Comparison of ENCODE assay signal across 17 cellular contexts in the genomic region with DNA sequence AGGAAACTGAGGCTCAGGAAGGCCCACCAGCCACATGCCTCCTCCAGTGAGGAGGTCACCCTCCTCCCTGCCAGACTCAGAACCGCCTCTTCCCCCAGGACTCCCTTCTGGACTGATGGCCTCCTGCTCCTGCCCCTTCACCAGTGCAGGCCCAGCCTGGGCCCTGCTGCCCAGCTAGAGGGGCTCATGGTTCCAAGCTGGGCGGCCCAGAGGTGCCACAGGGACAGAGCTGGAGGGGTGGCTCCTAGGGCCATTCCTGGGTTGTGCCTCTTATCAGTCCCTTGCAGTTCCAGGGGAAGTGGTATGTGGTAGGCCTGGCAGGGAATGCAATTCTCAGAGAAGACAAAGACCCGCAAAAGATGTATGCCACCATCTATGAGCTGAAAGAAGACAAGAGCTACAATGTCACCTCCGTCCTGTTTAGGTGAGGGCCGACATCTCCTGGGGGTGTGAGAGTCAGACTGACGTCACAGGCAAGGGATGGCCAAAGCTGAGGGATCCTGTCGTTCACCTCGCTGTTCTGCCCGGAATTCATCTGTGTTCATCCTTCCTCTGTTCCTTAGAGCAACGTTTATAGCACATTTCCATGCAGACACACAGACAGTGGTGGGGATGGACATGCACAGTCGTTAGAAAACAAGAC. TPM values are rescaled to one million over a fixed set of nuclear protein-coding genes. Genes with fewer than 3 reads are reported as not detected.
DNase-seq lines count a peak whose midpoint lies in the region; ATAC-seq, FAIRE-seq and TF ChIP-seq lines count a peak whose summit lies in the region.
"Had no signal": no experiment of that assay in that cellular context is flagged by ENCODE, and none has a peak within 500 bp of the region (broad histone marks: within the 10 kb centered on the region; RNA-seq: fewer than 3 reads in every experiment).

No MANE protein-coding gene starts in this region.

- TF ChIP-seq POLR2A in K562 (conservative IDR thresholded peaks at IDR 0.05): no peak
- no peak for TF ChIP-seq POLR2A in transverse colon (IDR thresholded peaks at IDR 0.05)

- peak overlapping the region; percentile 94 for H2AFZ ChIP-seq in K562 (ENCODE audit: low read depth, low read length)

- no peaks in the 10 kb centered on the region for H3K36me3 Mint-ChIP-seq in T-helper 2 cell treated with Interferon-gamma antibody and Interleukin-4, amounts not matched to agents 5 μg/mL and 100 μg/mL, for 36 hours (ENCODE audit: low read depth)
- H3K36me3 Mint-ChIP-seq in activated T-helper 1 cell treated with anti-CD3 and anti-CD28 coated beads, Interleukin-12 subunit alpha, Interleukin-12 subunit beta, Interleukin-2, Interleukin-4 antibody, amounts not matched to agents 30 ng/mL and 10 ng/mL and 1 ng/mL, durations not matched to agents 14 hours and 24 hours and 36 hours (ENCODE audit: low read depth): no peaks in the 10 kb centered on the region

- H3K27ac ChIP-seq in K562 (ENCODE audit: extremely low read depth, low read depth, low read length) (peak overlapping the region; percentile 9; the same call in 1 of the 3 replicates), transverse colon (peak overlapping the region; percentile 75 to 85 (median 78))
- H3K27ac ChIP-seq: 22Rv1, C4-2B, KMS-11 had no signal

- H3K9me3 Mint-ChIP-seq in T-helper 2 cell treated with Interferon-gamma antibody and Interleukin-4, amounts not matched to agents 5 μg/mL and 100 μg/mL, for 36 hours: no peaks in the 10 kb centered on the region
- no peaks in the 10 kb centered on the region for H3K9me3 Mint-ChIP-seq in activated T-helper 1 cell treated with anti-CD3 and anti-CD28 coated beads, Interleukin-12 subunit alpha, Interleukin-12 subunit beta, Interleukin-2, Interleukin-4 antibody, amounts not matched to agents 30 ng/mL and 10 ng/mL and 1 ng/mL, durations not matched to agents 14 hours and 24 hours and 36 hours

- peak overlapping the region; percentile 10 to 82 for H3K9ac ChIP-seq in K562 (ENCODE audit: insufficient read depth in 1 of 2, low read depth in 2 of 2, low read length in 2 of 2)
- H3K9ac ChIP-seq: KMS-11 had no signal

- no peak for FAIRE-seq in K562 (lab: Jason Lieb, UNC)
- FAIRE-seq: islet of Langerhans had no signal

- no peak for TF ChIP-seq EP300 in K562 (IDR thresholded peaks at IDR 0.05; ENCODE audit: low read length)
- TF ChIP-seq EP300 in transverse colon (IDR thresholded peaks at IDR 0.05; ENCODE audit: low read depth): no peak

- no peak overlapping the region for H3K4me3 ChIP-seq in K562
- H3K4me3 ChIP-seq in transverse colon: no peak overlapping the region

- peaks cover 8% of the 10 kb centered on the region for H3K9me1 ChIP-seq in K562 (ENCODE audit: control insufficient read depth, insufficient read depth, low read length)

- POLR2A ChIA-PET in K562 (lab: Yijun Ruan, JAX): interaction anchor here (0.6 to 3.6 kb wide), 7 partner anchors 11 to 72 kb away, joined by 3 to 37 read pairs (median 4); a partner anchor contains a TSS

- H3K79me2 ChIP-seq in K562 (ENCODE audit: control insufficient read depth, insufficient read depth, low read length): no peaks in the 10 kb centered on the region

- no peak for DNase-seq in T-helper 2 cell treated with Interferon-gamma antibody and Interleukin-4, amounts not matched to agents 5 μg/mL and 100 μg/mL, for 36 hours (ENCODE audit: low spot score)
- DNase-seq in T-helper 2 cell (no peak), K562 (ENCODE audit: extremely low read depth in 1 of 4, low spot score in 3 of 4) (peak; percentile 34 to 57 (median 48)), islet precursor cell (peak; percentile 43), transverse colon (no peak)
- DNase-seq in activated T-helper 1 cell treated with anti-CD3 and anti-CD28 coated beads, Interleukin-12 subunit alpha, Interleukin-12 subunit beta, Interleukin-2, Interleukin-4 antibody, amounts not matched to agents 30 ng/mL and 10 ng/mL and 1 ng/mL, durations not matched to agents 14 hours and 24 hours and 36 hours (ENCODE audit: low spot score): no peak
- DNase-seq: DND-41; NCI-H146; NCI-H345; stimulated activated CD4-positive, alpha-beta T cell treated with anti-CD3 and anti-CD28 coated beads, Interleukin-12 subunit alpha, Interleukin-12 subunit beta, amount 100 ng/mL, for 4 hours had no signal

- no peak for TF ChIP-seq CTCF in K562 (IDR thresholded peaks at IDR 0.05 in 2 of 3, conservative IDR thresholded peaks at IDR 0.05 in 1 of 3; ENCODE audit: insufficient read depth in 2 of 3, low read depth in 1 of 3, low read length in 3 of 3)
- no peak for TF ChIP-seq CTCF in transverse colon (IDR thresholded peaks at IDR 0.05)

- CTCF ChIA-PET in K562 (lab: Yijun Ruan, JAX; ENCODE audit: low intra/inter-chr PET ratio): no interaction called here

- intact Hi-C loops in K562 (cut with micrococcal nuclease): no loop called here
- intact Hi-C loops in transverse colon (cut with DNase I; ENCODE audit: low total_unique reads): no loop called here
- intact Hi-C loops in activated T-helper 1 cell treated with anti-CD3 and anti-CD28 coated beads, Interleukin-12 subunit alpha, Interleukin-12 subunit beta, Interleukin-2, Interleukin-4 antibody, amounts not matched to agents 30 ng/mL and 10 ng/mL and 1 ng/mL, durations not matched to agents 14 hours and 24 hours and 36 hours (cut with micrococcal nuclease): no loop called here

- H3K27ac Mint-ChIP-seq in T-helper 2 cell treated with Interferon-gamma antibody and Interleukin-4, amounts not matched to agents 5 μg/mL and 100 μg/mL, for 36 hours: peak overlapping the region; percentile 15
- H3K27ac Mint-ChIP-seq in activated T-helper 1 cell treated with anti-CD3 and anti-CD28 coated beads, Interleukin-12 subunit alpha, Interleukin-12 subunit beta, Interleukin-2, Interleukin-4 antibody, amounts not matched to agents 30 ng/mL and 10 ng/mL and 1 ng/mL, durations not matched to agents 14 hours and 24 hours and 36 hours: no peak overlapping the region

- H4K20me1 ChIP-seq in K562 (replicated peaks; ENCODE audit: control insufficient read depth, insufficient read depth, low read length): no peaks in the 10 kb centered on the region

- no peak for TF ChIP-seq RAD21 in K562 (CRISPR knock-in tag; conservative IDR thresholded peaks at IDR 0.05 in 1 of 2, IDR thresholded peaks at IDR 0.05 in 1 of 2)

- H3K4me1 Mint-ChIP-seq in T-helper 2 cell treated with Interferon-gamma antibody and Interleukin-4, amounts not matched to agents 5 μg/mL and 100 μg/mL, for 36 hours (ENCODE audit: low read depth): no peaks in the 10 kb centered on the region
- no peaks in the 10 kb centered on the region for H3K4me1 Mint-ChIP-seq in activated T-helper 1 cell treated with anti-CD3 and anti-CD28 coated beads, Interleukin-12 subunit alpha, Interleukin-12 subunit beta, Interleukin-2, Interleukin-4 antibody, amounts not matched to agents 30 ng/mL and 10 ng/mL and 1 ng/mL, durations not matched to agents 14 hours and 24 hours and 36 hours (ENCODE audit: low read depth)

- BruUV-seq in K562 (replicated peaks; lab: Mats Ljungman, UMichigan): no TSS peak

- ATAC-seq in K562 (peak; percentile 2; the same call in 2 of the 3 replicates), HG03442 (IDR thresholded peaks at IDR 0.05; ENCODE audit: unreplicated experiment) (no peak), HG03439 (IDR thresholded peaks at IDR 0.05; ENCODE audit: unreplicated experiment) (no peak)
- ATAC-seq: activated CD4-positive, CD25-positive, alpha-beta regulatory T cell treated with anti-CD3 and anti-CD28 coated beads, Interleukin-2, amount 50 U/mL, for 24 hours had no signal

- no peak overlapping the region for H3K4me3 Mint-ChIP-seq in T-helper 2 cell treated with Interferon-gamma antibody and Interleukin-4, amounts not matched to agents 5 μg/mL and 100 μg/mL, for 36 hours
- no peak overlapping the region for H3K4me3 Mint-ChIP-seq in activated T-helper 1 cell treated with anti-CD3 and anti-CD28 coated beads, Interleukin-12 subunit alpha, Interleukin-12 subunit beta, Interleukin-2, Interleukin-4 antibody, amounts not matched to agents 30 ng/mL and 10 ng/mL and 1 ng/mL, durations not matched to agents 14 hours and 24 hours and 36 hours

- peaks cover 17 to 72% of the 10 kb centered on the region in 2 experiments for H3K4me1 ChIP-seq in K562 (replicated peaks in 1 of 2; ENCODE audit: control insufficient read depth in 2 of 2, insufficient read depth in 2 of 2, low read length in 2 of 2)
- peaks cover 10 to 19% (median 17%) of the 10 kb centered on the region in 4 donors for H3K4me1 ChIP-seq in transverse colon

- H3K27me3 ChIP-seq in K562 (ENCODE audit: control insufficient read depth in 2 of 2, insufficient read depth in 2 of 2, low read length in 2 of 2) (no peaks in the 10 kb centered on the region), transverse colon (no peaks in the 10 kb centered on the region)

- H3K9me3 ChIP-seq in K562 (replicated peaks; ENCODE audit: control insufficient read depth, insufficient read depth, low read depth, low read length) (no peaks in the 10 kb centered on the region), transverse colon (no peaks in the 10 kb centered on the region)

- no peaks in the 10 kb centered on the region for H3K27me3 Mint-ChIP-seq in T-helper 2 cell treated with Interferon-gamma antibody and Interleukin-4, amounts not matched to agents 5 μg/mL and 100 μg/mL, for 36 hours (ENCODE audit: low read depth)
- no peaks in the 10 kb centered on the region for H3K27me3 Mint-ChIP-seq in activated T-helper 1 cell treated with anti-CD3 and anti-CD28 coated beads, Interleukin-12 subunit alpha, Interleukin-12 subunit beta, Interleukin-2, Interleukin-4 antibody, amounts not matched to agents 30 ng/mL and 10 ng/mL and 1 ng/mL, durations not matched to agents 14 hours and 24 hours and 36 hours (ENCODE audit: insufficient read depth)

- peak overlapping the region; percentile 61 for H3K4me2 ChIP-seq in K562 (ENCODE audit: insufficient read depth, low read length)
- H3K4me2 ChIP-seq: KMS-11 had no signal

- in situ Hi-C loops in K562 (cut with MboI) (no loop called here), transverse colon (cut with MboI; ENCODE audit: low pct_ligation_motif_present in 1 of 4, low pct_unique_long_range_greater_than_20kb in 1 of 4, low sequenced_read_pairs in 3 of 4) (loop anchor here in 1 of 4 donors (25.0 kb wide), 1 partner anchor 113 kb away; no protein-coding TSS in a partner anchor)

- 41% methylated on average over 11 of the region's 11 CpGs for WGBS in K562 (ENCODE audit: insufficient coverage, low coverage, missing lambda C conversion rate)
- 69 to 72% methylated on average over 5 to 11 of the region's 11 CpGs for WGBS in transverse colon (ENCODE audit: low coverage in 1 of 2), 2 donors

- H3K36me3 ChIP-seq in K562 (ENCODE audit: control insufficient read depth, insufficient read depth, low read length) (no peaks in the 10 kb centered on the region), transverse colon (no peaks in the 10 kb centered on the region)

RNA-seq across cellular contexts. Expression of a gene that starts 0.8 kb away (rescaled TPM):
- 0.58 and 2.0 TPM in 2 replicates for total RNA-seq in K562 (2011; cell fraction: chromatin; rRNA removed; ENCODE audit: low replicate concordance)
- 1.1 and 1.3 TPM in 2 replicates for total RNA-seq in K562 (2011; cell fraction: nucleolus; rRNA removed)
- 1.7 TPM in 1 of 2 replicates, not detected in the other for total RNA-seq in K562 (2011; cell fraction: nucleoplasm; rRNA removed)
- total RNA-seq in K562 (2014; rRNA removed): 0.20 and 0.54 TPM in 2 replicates
- 0.47 TPM in 1 of 2 replicates, not detected in the other for total RNA-seq in K562 (2014; rRNA removed; fragmentation: Illumina TruSeq; extraction: Trizol)
- not detected in 2 replicates for total RNA-seq in K562 (2015; rRNA removed; fragmentation: Illumina TruSeq; extraction: Trizol)
- 0.40 and 0.72 TPM in 2 replicates for total RNA-seq in K562 (2021)
- polyA plus RNA-seq in K562 (2011; rRNA removed): 0.60 and 1.2 TPM in 2 replicates
- polyA plus RNA-seq in K562 (2011; cell fraction: cytosol; rRNA removed): 0.40 and 0.69 TPM in 2 replicates
- polyA plus RNA-seq in K562 (2011; cell fraction: nucleus; rRNA removed): 3.3 and 4.8 TPM in 2 replicates
- 0.16 and 0.37 TPM in 2 replicates for polyA plus RNA-seq in K562 (2012)
- polyA plus RNA-seq in K562 (2014; fragmentation: Illumina TruSeq; extraction: Trizol): 0.22 and 1.0 TPM in 2 replicates
- under 1 TPM; 0.10 to 0.11 TPM for polyA plus RNA-seq in K562 (2014; fragmentation: Nextera tagmentation; extraction: Ambion mirVana)
- polyA plus RNA-seq in K562 (2014; rRNA removed): 0.21 and 0.65 TPM in 2 replicates
- 1.2 and 1.4 TPM in 2 replicates for polyA minus RNA-seq in K562 (2011; rRNA and poly(A)+ RNA removed)
- not detected in 2 replicates for polyA minus RNA-seq in K562 (2011; cell fraction: cytosol; rRNA and poly(A)+ RNA removed)
- not detected in 2 replicates for polyA minus RNA-seq in K562 (2011; cell fraction: nucleus; rRNA and poly(A)+ RNA removed)
- total RNA-seq in transverse colon: 100 to 1,000 TPM in 1 of 4 donors, 10 to 100 TPM in 2, 1 to 10 TPM in 1; 8.6 to 115 (median 37.3) TPM
- total RNA-seq in activated T-helper 1 cell treated with anti-CD3 and anti-CD28 coated beads, Interleukin-12 subunit alpha, Interleukin-12 subunit beta, Interleukin-2, Interleukin-4 antibody, amounts not matched to agents 30 ng/mL and 10 ng/mL and 1 ng/mL, durations not matched to agents 14 hours and 24 hours and 36 hours: not detected in 2 replicates

RNA-seq across cellular contexts. Expression of a gene that starts 10.0 kb away (rescaled TPM):
- 24.5 and 53.9 TPM in 2 replicates for total RNA-seq in K562 (2011; cell fraction: chromatin; rRNA removed; ENCODE audit: low replicate concordance)
- 72.0 and 78.0 TPM in 2 replicates for total RNA-seq in K562 (2011; cell fraction: nucleolus; rRNA removed)
- 65.8 and 106 TPM in 2 replicates for total RNA-seq in K562 (2011; cell fraction: nucleoplasm; rRNA removed)
- total RNA-seq in K562 (2014; rRNA removed): 331 and 433 TPM in 2 replicates
- 11.5 and 11.9 TPM in 2 replicates for total RNA-seq in K562 (2014; rRNA removed; fragmentation: Illumina TruSeq; extraction: Trizol)
- 109 and 123 TPM in 2 replicates for total RNA-seq in K562 (2015; rRNA removed; fragmentation: Illumina TruSeq; extraction: Trizol)
- total RNA-seq in K562 (2021): 172 and 177 TPM in 2 replicates
- 87.1 and 125 TPM in 2 replicates for polyA plus RNA-seq in K562 (2011; rRNA removed)
- 256 and 738 TPM in 2 replicates for polyA plus RNA-seq in K562 (2011; cell fraction: cytosol; rRNA removed)
- 139 and 249 TPM in 2 replicates for polyA plus RNA-seq in K562 (2011; cell fraction: nucleus; rRNA removed)
- polyA plus RNA-seq in K562 (2012): 180 and 393 TPM in 2 replicates
- 30.1 and 181 TPM in 2 replicates for polyA plus RNA-seq in K562 (2014; fragmentation: Illumina TruSeq; extraction: Trizol)
- polyA plus RNA-seq in K562 (2014; fragmentation: Nextera tagmentation; extraction: Ambion mirVana): 10 to 100 TPM in 1 of 2 experiments, 1 to 10 TPM in 1; 4.2 to 13.7 TPM
- polyA plus RNA-seq in K562 (2014; rRNA removed): 191 and 213 TPM in 2 replicates
- polyA minus RNA-seq in K562 (2011; rRNA and poly(A)+ RNA removed): 19.8 and 21.1 TPM in 2 replicates
- polyA minus RNA-seq in K562 (2011; cell fraction: cytosol; rRNA and poly(A)+ RNA removed): 74.5 and 112 TPM in 2 replicates
- polyA minus RNA-seq in K562 (2011; cell fraction: nucleus; rRNA and poly(A)+ RNA removed): 29.6 and 47.0 TPM in 2 replicates
- 100 to 1,000 TPM in 3 of 4 donors, 10 to 100 TPM in 1; 97.3 to 178 (median 149) TPM for total RNA-seq in transverse colon
- total RNA-seq in activated T-helper 1 cell treated with anti-CD3 and anti-CD28 coated beads, Interleukin-12 subunit alpha, Interleukin-12 subunit beta, Interleukin-2, Interleukin-4 antibody, amounts not matched to agents 30 ng/mL and 10 ng/mL and 1 ng/mL, durations not matched to agents 14 hours and 24 hours and 36 hours: 97.3 and 106 TPM in 2 replicates

RNA-seq across cellular contexts. Expression of a gene that starts 22.5 kb away (rescaled TPM):
- 91.2 and 285 TPM in 2 replicates for total RNA-seq in K562 (2011; cell fraction: chromatin; rRNA removed; ENCODE audit: low replicate concordance)
- total RNA-seq in K562 (2011; cell fraction: nucleolus; rRNA removed): 223 and 287 TPM in 2 replicates
- total RNA-seq in K562 (2011; cell fraction: nucleoplasm; rRNA removed): 132 and 134 TPM in 2 replicates
- total RNA-seq in K562 (2014; rRNA removed): 196 and 257 TPM in 2 replicates
- 34.3 and 50.3 TPM in 2 replicates for total RNA-seq in K562 (2014; rRNA removed; fragmentation: Illumina TruSeq; extraction: Trizol)
- total RNA-seq in K562 (2015; rRNA removed; fragmentation: Illumina TruSeq; extraction: Trizol): 98.9 and 102 TPM in 2 replicates
- total RNA-seq in K562 (2021): 135 and 137 TPM in 2 replicates
- 90.1 and 106 TPM in 2 replicates for polyA plus RNA-seq in K562 (2011; rRNA removed)
- 92.2 and 177 TPM in 2 replicates for polyA plus RNA-seq in K562 (2011; cell fraction: cytosol; rRNA removed)
- 244 and 370 TPM in 2 replicates for polyA plus RNA-seq in K562 (2011; cell fraction: nucleus; rRNA removed)
- 94.0 and 96.2 TPM in 2 replicates for polyA plus RNA-seq in K562 (2012)
- 89.2 and 128 TPM in 2 replicates for polyA plus RNA-seq in K562 (2014; fragmentation: Illumina TruSeq; extraction: Trizol)
- 1 to 10 TPM; 2.4 to 6.2 TPM for polyA plus RNA-seq in K562 (2014; fragmentation: Nextera tagmentation; extraction: Ambion mirVana)
- 128 and 149 TPM in 2 replicates for polyA plus RNA-seq in K562 (2014; rRNA removed)
- polyA minus RNA-seq in K562 (2011; rRNA and poly(A)+ RNA removed): 49.5 and 74.8 TPM in 2 replicates
- polyA minus RNA-seq in K562 (2011; cell fraction: cytosol; rRNA and poly(A)+ RNA removed): 57.2 and 75.5 TPM in 2 replicates
- 73.1 and 77.3 TPM in 2 replicates for polyA minus RNA-seq in K562 (2011; cell fraction: nucleus; rRNA and poly(A)+ RNA removed)
- 100 to 1,000 TPM; 109 to 434 (median 164) TPM for total RNA-seq in transverse colon
- 87.7 and 89.2 TPM in 2 replicates for total RNA-seq in activated T-helper 1 cell treated with anti-CD3 and anti-CD28 coated beads, Interleukin-12 subunit alpha, Interleukin-12 subunit beta, Interleukin-2, Interleukin-4 antibody, amounts not matched to agents 30 ng/mL and 10 ng/mL and 1 ng/mL, durations not matched to agents 14 hours and 24 hours and 36 hours

RNA-seq across cellular contexts. Expression of a gene that starts 41.3 kb away (rescaled TPM):
- total RNA-seq in K562 (2011; cell fraction: chromatin; rRNA removed; ENCODE audit: low replicate concordance): 263 and 434 TPM in 2 replicates
- total RNA-seq in K562 (2011; cell fraction: nucleolus; rRNA removed): 204 and 208 TPM in 2 replicates
- total RNA-seq in K562 (2011; cell fraction: nucleoplasm; rRNA removed): 222 and 230 TPM in 2 replicates
- 127 and 164 TPM in 2 replicates for total RNA-seq in K562 (2014; rRNA removed)
- total RNA-seq in K562 (2014; rRNA removed; fragmentation: Illumina TruSeq; extraction: Trizol): 55.4 and 57.1 TPM in 2 replicates
- 83.7 and 87.8 TPM in 2 replicates for total RNA-seq in K562 (2015; rRNA removed; fragmentation: Illumina TruSeq; extraction: Trizol)
- total RNA-seq in K562 (2021): 329 and 330 TPM in 2 replicates
- polyA plus RNA-seq in K562 (2011; rRNA removed): 82.1 and 168 TPM in 2 replicates
- 139 and 188 TPM in 2 replicates for polyA plus RNA-seq in K562 (2011; cell fraction: cytosol; rRNA removed)
- 284 and 400 TPM in 2 replicates for polyA plus RNA-seq in K562 (2011; cell fraction: nucleus; rRNA removed)
- polyA plus RNA-seq in K562 (2012): 220 and 374 TPM in 2 replicates
- polyA plus RNA-seq in K562 (2014; fragmentation: Illumina TruSeq; extraction: Trizol): 244 and 291 TPM in 2 replicates
- polyA plus RNA-seq in K562 (2014; fragmentation: Nextera tagmentation; extraction: Ambion mirVana): 10 to 100 TPM in 1 of 2 experiments, 1 to 10 TPM in 1; 6.6 to 12.6 TPM
- polyA plus RNA-seq in K562 (2014; rRNA removed): 161 and 175 TPM in 2 replicates
- 76.1 and 76.4 TPM in 2 replicates for polyA minus RNA-seq in K562 (2011; rRNA and poly(A)+ RNA removed)
- 115 and 157 TPM in 2 replicates for polyA minus RNA-seq in K562 (2011; cell fraction: cytosol; rRNA and poly(A)+ RNA removed)
- polyA minus RNA-seq in K562 (2011; cell fraction: nucleus; rRNA and poly(A)+ RNA removed): 42.3 and 58.8 TPM in 2 replicates
- 100 to 1,000 TPM in 1 of 4 donors, 10 to 100 TPM in 3; 59.9 to 211 (median 73.0) TPM for total RNA-seq in transverse colon
- total RNA-seq in activated T-helper 1 cell treated with anti-CD3 and anti-CD28 coated beads, Interleukin-12 subunit alpha, Interleukin-12 subunit beta, Interleukin-2, Interleukin-4 antibody, amounts not matched to agents 30 ng/mL and 10 ng/mL and 1 ng/mL, durations not matched to agents 14 hours and 24 hours and 36 hours: 154 and 158 TPM in 2 replicates

RNA-seq across cellular contexts. Expression of a gene that starts 53.1 kb away (rescaled TPM):
- total RNA-seq in K562 (2011; cell fraction: chromatin; rRNA removed; ENCODE audit: low replicate concordance): 88.0 and 181 TPM in 2 replicates
- 88.4 and 99.1 TPM in 2 replicates for total RNA-seq in K562 (2011; cell fraction: nucleolus; rRNA removed)
- total RNA-seq in K562 (2011; cell fraction: nucleoplasm; rRNA removed): 92.3 and 124 TPM in 2 replicates
- 6.6 and 7.9 TPM in 2 replicates for total RNA-seq in K562 (2014; rRNA removed)
- total RNA-seq in K562 (2014; rRNA removed; fragmentation: Illumina TruSeq; extraction: Trizol): 4.5 and 5.2 TPM in 2 replicates
- total RNA-seq in K562 (2015; rRNA removed; fragmentation: Illumina TruSeq; extraction: Trizol): 8.4 and 9.1 TPM in 2 replicates
- 20.7 and 23.1 TPM in 2 replicates for total RNA-seq in K562 (2021)
- polyA plus RNA-seq in K562 (2011; rRNA removed): 9.5 and 33.1 TPM in 2 replicates
- polyA plus RNA-seq in K562 (2011; cell fraction: cytosol; rRNA removed): 7.7 and 11.1 TPM in 2 replicates
- polyA plus RNA-seq in K562 (2011; cell fraction: nucleus; rRNA removed): 108 and 126 TPM in 2 replicates
- 15.9 and 25.7 TPM in 2 replicates for polyA plus RNA-seq in K562 (2012)
- polyA plus RNA-seq in K562 (2014; fragmentation: Illumina TruSeq; extraction: Trizol): 10.0 and 15.5 TPM in 2 replicates
- polyA plus RNA-seq in K562 (2014; fragmentation: Nextera tagmentation; extraction: Ambion mirVana): under 1 TPM; 0.39 to 0.58 TPM
- polyA plus RNA-seq in K562 (2014; rRNA removed): 17.6 TPM in 2 replicates
- polyA minus RNA-seq in K562 (2011; rRNA and poly(A)+ RNA removed): 19.1 and 29.6 TPM in 2 replicates
- 6.7 and 22.4 TPM in 2 replicates for polyA minus RNA-seq in K562 (2011; cell fraction: cytosol; rRNA and poly(A)+ RNA removed)
- 55.2 and 137 TPM in 2 replicates for polyA minus RNA-seq in K562 (2011; cell fraction: nucleus; rRNA and poly(A)+ RNA removed)
- total RNA-seq in transverse colon: 10 to 100 TPM in 2 of 4 donors, 1 to 10 TPM in 2; 7.5 to 41.8 (median 14.3) TPM
- 1.4 and 1.8 TPM in 2 replicates for total RNA-seq in activated T-helper 1 cell treated with anti-CD3 and anti-CD28 coated beads, Interleukin-12 subunit alpha, Interleukin-12 subunit beta, Interleukin-2, Interleukin-4 antibody, amounts not matched to agents 30 ng/mL and 10 ng/mL and 1 ng/mL, durations not matched to agents 14 hours and 24 hours and 36 hours

Comparison
In these comparisons a context has a peak if more than half of its experiments do, and no peak if none do; other contexts are left out.
1. DNase-seq: peak in K562 (4 of 4) and islet precursor cell (single experiment); none in T-helper 2 cell treated with Interferon-gamma antibody and Interleukin-4, amounts not matched to agents 5 μg/mL and 100 μg/mL, for 36 hours (single experiment), T-helper 2 cell (0 of 5), transverse colon (single experiment) and activated T-helper 1 cell treated with anti-CD3 and anti-CD28 coated beads, Interleukin-12 subunit alpha, Interleukin-12 subunit beta, Interleukin-2, Interleukin-4 antibody, amounts not matched to agents 30 ng/mL and 10 ng/mL and 1 ng/mL, durations not matched to agents 14 hours and 24 hours and 36 hours (single experiment).